ENCODE assay signal across 1 cellular context in the genomic region with DNA sequence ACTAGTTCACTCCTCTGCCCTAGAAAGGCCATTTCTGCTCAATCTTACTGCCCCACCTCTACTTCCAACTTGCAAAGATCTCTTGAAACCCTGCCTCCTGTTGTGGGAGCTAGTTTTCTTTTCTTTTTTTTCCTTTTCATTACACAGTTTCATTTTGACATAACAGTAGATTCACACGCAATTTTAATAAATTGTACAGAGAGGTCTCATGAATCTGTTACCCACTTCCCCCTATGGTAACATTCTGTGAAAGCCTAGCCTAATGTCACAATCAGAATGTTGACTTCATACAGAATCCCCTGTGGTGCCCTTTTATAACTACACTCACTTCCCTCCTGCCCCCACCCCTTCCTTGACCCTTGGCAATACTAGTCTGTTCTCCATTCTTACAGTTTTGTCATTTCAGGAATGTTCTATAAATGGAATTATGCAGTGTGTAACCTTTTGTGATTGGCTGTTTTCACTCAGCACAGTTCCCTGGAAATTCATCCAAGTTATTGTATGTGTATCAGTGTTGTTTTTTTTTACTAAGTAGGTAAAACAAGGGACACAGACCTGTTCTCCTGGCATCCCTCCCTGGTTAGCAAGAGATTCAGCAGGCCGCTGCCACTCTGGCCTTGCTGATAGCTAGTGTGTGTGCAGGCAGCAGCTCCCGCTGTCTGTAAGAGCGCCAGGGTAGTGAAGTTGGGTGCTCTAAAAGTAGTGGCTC.
A peak's percentile ranks its signal among the peaks of the same experiment; 100 is the strongest.
TF ChIP-seq lines count a peak whose summit lies in the region.

No MANE protein-coding gene starts in this region.

TF ChIP-seq in GM12878, 131 proteins besides CTCF, POLR2A, EP300 and RAD21 (continued from another document):
- TF ChIP-seq E4F1 (IDR thresholded peaks at IDR 0.05; ENCODE audit: borderline replicate concordance, partially characterized antibody) = no peak
- TF ChIP-seq ATF7 (IDR thresholded peaks at IDR 0.05; ENCODE audit: low read depth) = peak; percentile 85
- TF ChIP-seq SMAD1 (IDR thresholded peaks at IDR 0.05; ENCODE audit: low read depth, partially characterized antibody) = peak; percentile 53
- peak; percentile 12; the same call in 1 of the 2 replicates for TF ChIP-seq PAX5 (IDR thresholded peaks at IDR 0.05; ENCODE audit: borderline replicate concordance, low read depth, low read length)
- TF ChIP-seq ZBTB4 (CRISPR knock-in tag; IDR thresholded peaks at IDR 0.05) = no peak
- TF ChIP-seq ZBED1 (IDR thresholded peaks at IDR 0.05; ENCODE audit: borderline replicate concordance) = 0 out of 2 replicates have a peak, but pooled peaks have one; percentile 32
- TF ChIP-seq RUNX3 (IDR thresholded peaks at IDR 0.05; ENCODE audit: low read length) = peak; percentile 56
- TF ChIP-seq, protein P1, sequence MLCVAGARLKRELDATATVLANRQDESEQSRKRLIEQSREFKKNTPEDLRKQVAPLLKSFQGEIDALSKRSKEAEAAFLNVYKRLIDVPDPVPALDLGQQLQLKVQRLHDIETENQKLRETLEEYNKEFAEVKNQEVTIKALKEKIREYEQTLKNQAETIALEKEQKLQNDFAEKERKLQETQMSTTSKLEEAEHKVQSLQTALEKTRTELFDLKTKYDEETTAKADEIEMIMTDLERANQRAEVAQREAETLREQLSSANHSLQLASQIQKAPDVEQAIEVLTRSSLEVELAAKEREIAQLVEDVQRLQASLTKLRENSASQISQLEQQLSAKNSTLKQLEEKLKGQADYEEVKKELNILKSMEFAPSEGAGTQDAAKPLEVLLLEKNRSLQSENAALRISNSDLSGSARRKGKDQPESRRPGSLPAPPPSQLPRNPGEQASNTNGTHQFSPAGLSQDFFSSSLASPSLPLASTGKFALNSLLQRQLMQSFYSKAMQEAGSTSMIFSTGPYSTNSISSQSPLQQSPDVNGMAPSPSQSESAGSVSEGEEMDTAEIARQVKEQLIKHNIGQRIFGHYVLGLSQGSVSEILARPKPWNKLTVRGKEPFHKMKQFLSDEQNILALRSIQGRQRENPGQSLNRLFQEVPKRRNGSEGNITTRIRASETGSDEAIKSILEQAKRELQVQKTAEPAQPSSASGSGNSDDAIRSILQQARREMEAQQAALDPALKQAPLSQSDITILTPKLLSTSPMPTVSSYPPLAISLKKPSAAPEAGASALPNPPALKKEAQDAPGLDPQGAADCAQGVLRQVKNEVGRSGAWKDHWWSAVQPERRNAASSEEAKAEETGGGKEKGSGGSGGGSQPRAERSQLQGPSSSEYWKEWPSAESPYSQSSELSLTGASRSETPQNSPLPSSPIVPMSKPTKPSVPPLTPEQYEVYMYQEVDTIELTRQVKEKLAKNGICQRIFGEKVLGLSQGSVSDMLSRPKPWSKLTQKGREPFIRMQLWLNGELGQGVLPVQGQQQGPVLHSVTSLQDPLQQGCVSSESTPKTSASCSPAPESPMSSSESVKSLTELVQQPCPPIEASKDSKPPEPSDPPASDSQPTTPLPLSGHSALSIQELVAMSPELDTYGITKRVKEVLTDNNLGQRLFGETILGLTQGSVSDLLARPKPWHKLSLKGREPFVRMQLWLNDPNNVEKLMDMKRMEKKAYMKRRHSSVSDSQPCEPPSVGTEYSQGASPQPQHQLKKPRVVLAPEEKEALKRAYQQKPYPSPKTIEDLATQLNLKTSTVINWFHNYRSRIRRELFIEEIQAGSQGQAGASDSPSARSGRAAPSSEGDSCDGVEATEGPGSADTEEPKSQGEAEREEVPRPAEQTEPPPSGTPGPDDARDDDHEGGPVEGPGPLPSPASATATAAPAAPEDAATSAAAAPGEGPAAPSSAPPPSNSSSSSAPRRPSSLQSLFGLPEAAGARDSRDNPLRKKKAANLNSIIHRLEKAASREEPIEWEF (IDR thresholded peaks at IDR 0.05; ENCODE audit: insufficient replicate concordance, low read depth, low read length) = peak; percentile 37
- peak; percentile 74 for TF ChIP-seq SKIL (IDR thresholded peaks at IDR 0.05; ENCODE audit: low read depth, poor library complexity, severe bottlenecking)
- no peak for TF ChIP-seq IRF3 (IDR thresholded peaks at IDR 0.05)
- TF ChIP-seq NFYA (IDR thresholded peaks at IDR 0.05; ENCODE audit: borderline replicate concordance, low read depth, low read length) = no peak
- TF ChIP-seq ETV6 (conservative IDR thresholded peaks at IDR 0.05 in 1 of 2, IDR thresholded peaks at IDR 0.05 in 1 of 2; ENCODE audit: borderline replicate concordance in 1 of 2, low read depth in 1 of 2) = peak in 1 of 2 experiments; percentile 70; a peak in 2 of 4 replicates
